ENCODE assay signal across 8 cellular contexts in genomic region chr1:30906631-30907389, GRCh38. TPM values are rescaled to one million over a fixed set of nuclear protein-coding genes. Genes with fewer than 3 reads are reported as not detected.
DNase-seq lines count a peak whose midpoint lies in the region; ATAC-seq and TF ChIP-seq lines count a peak whose summit lies in the region.

No MANE protein-coding gene starts in this region.

- H3K36me3 ChIP-seq in Caco-2 (ENCODE audit: control insufficient read depth, insufficient read depth, low read length) (no peaks in the 10 kb centered on the region), psoas muscle (ENCODE audit: insufficient read depth in 1 of 2, low read depth in 1 of 2) (no peaks in the 10 kb centered on the region), PC-9 (ENCODE audit: low read depth) (no peaks in the 10 kb centered on the region)

- no peaks in the 10 kb centered on the region; the same call in 1 of the 2 replicates for H3K27me3 ChIP-seq in Caco-2 (replicated peaks; ENCODE audit: control insufficient read depth, insufficient read depth, low read length)
- H3K27me3 ChIP-seq in psoas muscle (ENCODE audit: insufficient read depth in 3 of 3, low read length in 2 of 3) = peaks cover 0 to 6% (median 0%) of the 10 kb centered on the region in 3 donors
- no peaks in the 10 kb centered on the region for H3K27me3 ChIP-seq in PC-9 (ENCODE audit: insufficient read depth, low read depth)

- H3K4me3 ChIP-seq in Caco-2 (ENCODE audit: low read depth, low read length) = no peak overlapping the region
- H3K4me3 ChIP-seq in fibroblast of villous mesenchyme (ENCODE audit: low read depth, low read length) = peak overlapping the region; percentile 67
- peak overlapping the region; percentile 66 for H3K4me3 ChIP-seq in psoas muscle
- H3K4me3 ChIP-seq in PC-9 = no peak overlapping the region

- H3K4me1 ChIP-seq in Caco-2 = no peaks in the 10 kb centered on the region
- H3K4me1 ChIP-seq in psoas muscle = no peaks in the 10 kb centered on the region
- peaks cover 17% of the 10 kb centered on the region for H3K4me1 ChIP-seq in PC-9 (replicated peaks; ENCODE audit: insufficient read depth)

- H3F3A ChIP-seq in PC-9 (ENCODE audit: insufficient read depth, low read depth) = no peaks in the 10 kb centered on the region

- no peaks in the 10 kb centered on the region for H4K20me1 ChIP-seq in PC-9 (ENCODE audit: insufficient read depth)

- H3K4me1 Mint-ChIP-seq in Caco-2 (ENCODE audit: low read depth, unreplicated experiment) = no peaks in the 10 kb centered on the region
- peaks cover 13% of the 10 kb centered on the region for H3K4me1 Mint-ChIP-seq in activated CD4-positive, alpha-beta memory T cell treated with anti-CD3 and anti-CD28 coated beads, Interleukin-2, amount 10 ng/mL, durations not matched to agents 7 days and 5 days

- TF ChIP-seq CTCF in Caco-2 (IDR thresholded peaks at IDR 0.05; ENCODE audit: insufficient read depth in 1 of 2, low read depth in 1 of 2, low read length in 1 of 2, severe bottlenecking in 1 of 2, unreplicated experiment in 1 of 2) = no peak
- TF ChIP-seq CTCF in fibroblast of villous mesenchyme (IDR thresholded peaks at IDR 0.05; ENCODE audit: insufficient read depth, low read depth, low read length) = no peak
- no peak for TF ChIP-seq CTCF in psoas muscle (IDR thresholded peaks at IDR 0.05)
- no peak for TF ChIP-seq CTCF in PC-9 (conservative IDR thresholded peaks at IDR 0.05)

- no peaks in the 10 kb centered on the region for H3K27me3 Mint-ChIP-seq in Caco-2 (ENCODE audit: insufficient read depth, unreplicated experiment)
- peaks cover 55% of the 10 kb centered on the region for H3K27me3 Mint-ChIP-seq in activated CD4-positive, alpha-beta memory T cell treated with anti-CD3 and anti-CD28 coated beads, Interleukin-2, amount 10 ng/mL, durations not matched to agents 7 days and 5 days

- H3K27ac Mint-ChIP-seq in Caco-2 (ENCODE audit: unreplicated experiment) = no peak overlapping the region
- H3K27ac Mint-ChIP-seq in activated CD4-positive, alpha-beta memory T cell treated with anti-CD3 and anti-CD28 coated beads, Interleukin-2, amount 10 ng/mL, durations not matched to agents 7 days and 5 days = no peak overlapping the region

- peak overlapping the region; percentile 60 for H3K4me3 Mint-ChIP-seq in Caco-2 (ENCODE audit: unreplicated experiment)
- H3K4me3 Mint-ChIP-seq in activated CD4-positive, alpha-beta memory T cell treated with anti-CD3 and anti-CD28 coated beads, Interleukin-2, amount 10 ng/mL, durations not matched to agents 7 days and 5 days = peak overlapping the region; percentile 64

- no peaks in the 10 kb centered on the region for H3K36me3 Mint-ChIP-seq in Caco-2 (ENCODE audit: insufficient read depth, unreplicated experiment)
- no peaks in the 10 kb centered on the region for H3K36me3 Mint-ChIP-seq in activated CD4-positive, alpha-beta memory T cell treated with anti-CD3 and anti-CD28 coated beads, Interleukin-2, amount 10 ng/mL, durations not matched to agents 7 days and 5 days (ENCODE audit: low read depth)

- intact Hi-C loops in Caco-2 (cut with micrococcal nuclease; ENCODE audit: unreplicated experiment) = no loop called here
- intact Hi-C loops in psoas muscle (cut with DNase I) = loop anchor here in 1 of 2 donors (2.0 kb wide), 1 partner anchor 184 kb away; the partner anchor contains the start of gene MATN1
- intact Hi-C loops in PC-9 (cut with micrococcal nuclease; ENCODE audit: unreplicated experiment) = no loop called here

- CTCF ChIA-PET in Caco-2 (lab: Charles Lee) = no interaction called here
- CTCF ChIA-PET in activated CD4-positive, alpha-beta memory T cell treated with anti-CD3 and anti-CD28 coated beads, Interleukin-2, amount 10 ng/mL, durations not matched to agents 7 days and 5 days (lab: Charles Lee) = interaction anchor here (1.2 kb wide), 2 partner anchors 101 to 125 kb away, joined by 3 to 4 read pairs; no protein-coding TSS in a partner anchor
- CTCF ChIA-PET in PC-9 (lab: Charles Lee) = interaction anchor here (0.5 to 0.8 kb wide), 2 partner anchors 188 to 423 kb away, joined by 3 to 5 read pairs; no protein-coding TSS in a partner anchor

- H3K9me3 ChIP-seq in Caco-2 = no peaks in the 10 kb centered on the region
- no peaks in the 10 kb centered on the region for H3K9me3 ChIP-seq in psoas muscle
- no peaks in the 10 kb centered on the region for H3K9me3 ChIP-seq in PC-9 (ENCODE audit: insufficient read depth, low read depth)

- DNase-seq in Caco-2 = no peak
- no peak for DNase-seq in activated CD4-positive, alpha-beta memory T cell treated with anti-CD3 and anti-CD28 coated beads, Interleukin-2, amount 10 ng/mL, durations not matched to agents 7 days and 5 days
- DNase-seq in fibroblast of villous mesenchyme (ENCODE audit: low read depth) = no peak
- DNase-seq in psoas muscle = no peak
- no peak for DNase-seq in NCI-H2029 treated with DMSO at 0.1 percent for 48 hours (lab: John Stamatoyannopoulos, UW)
- no peak for DNase-seq in PC-9
- DNase-seq in H4 (ENCODE audit: low spot score) = no peak
- no peak for DNase-seq in HK-2 (ENCODE audit: unreplicated experiment)

- no peaks in the 10 kb centered on the region for H3K79me2 ChIP-seq in PC-9 (ENCODE audit: low read depth)

- WGBS in psoas muscle, 3 donors = 93 to 96% (median 93%) methylated on average over 9 of the region's 9 CpGs

- no peaks in the 10 kb centered on the region for H3K9me3 Mint-ChIP-seq in Caco-2 (ENCODE audit: unreplicated experiment)
- H3K9me3 Mint-ChIP-seq in activated CD4-positive, alpha-beta memory T cell treated with anti-CD3 and anti-CD28 coated beads, Interleukin-2, amount 10 ng/mL, durations not matched to agents 7 days and 5 days = no peaks in the 10 kb centered on the region

- BruUV-seq in Caco-2 (replicated peaks; lab: Mats Ljungman, UMichigan) (no TSS peak), PC-9 (replicated peaks; lab: Mats Ljungman, UMichigan) (no TSS peak)

- ATAC-seq in psoas muscle = no peak

- no peak overlapping the region; the same call in 1 of the 2 replicates for H3K4me2 ChIP-seq in PC-9

- no peak overlapping the region for H3K27ac ChIP-seq in psoas muscle
- no peak overlapping the region for H3K27ac ChIP-seq in PC-9

- POLR2A ChIA-PET in Caco-2 (lab: Charles Lee) = no interaction called here
- POLR2A ChIA-PET in activated CD4-positive, alpha-beta memory T cell treated with anti-CD3 and anti-CD28 coated beads, Interleukin-2, amount 10 ng/mL, durations not matched to agents 7 days and 5 days (lab: Charles Lee) = no interaction called here
- POLR2A ChIA-PET in PC-9 (lab: Charles Lee; ENCODE audit: unreplicated experiment) = no interaction called here

- no peak overlapping the region for H2AFZ ChIP-seq in PC-9

- no peaks in the 10 kb centered on the region for H3K9me2 ChIP-seq in PC-9 (ENCODE audit: insufficient read depth)

RNA-seq across cellular contexts. Expression of gene SDC3, which starts 1.7 kb away (rescaled TPM):
- total RNA-seq in Caco-2 (2022) (2.9 and 3.7 TPM in 2 replicates), fibroblast of villous mesenchyme (16.8 and 32.5 TPM in 2 replicates), psoas muscle (10 to 100 TPM in 2 of 4 donors, 1 to 10 TPM in 2; 6.8 to 11.6 (median 10.1) TPM), PC-9 (2021) (33.7 and 37.4 TPM in 2 replicates)
- not detected for total RNA-seq in activated CD4-positive, alpha-beta memory T cell treated with anti-CD3 and anti-CD28 coated beads, Interleukin-2, amount 10 ng/mL, durations not matched to agents 7 days and 5 days
- polyA plus RNA-seq in psoas muscle = 1 to 10 TPM; 3.3 to 4.8 (median 4.5) TPM
- total RNA-seq in H4 (2014; rRNA removed; shearing (Covaris generic)) = 15.5 and 16.7 TPM in 2 replicates

Comparison
In these comparisons a context has a peak if more than half of its experiments do, and no peak if none do; other contexts are left out.
1. H3K4me3 ChIP-seq: peak in fibroblast of villous mesenchyme (single experiment) and psoas muscle (single experiment); none in Caco-2 (single experiment) and PC-9 (single experiment).